In the genomic region with DNA sequence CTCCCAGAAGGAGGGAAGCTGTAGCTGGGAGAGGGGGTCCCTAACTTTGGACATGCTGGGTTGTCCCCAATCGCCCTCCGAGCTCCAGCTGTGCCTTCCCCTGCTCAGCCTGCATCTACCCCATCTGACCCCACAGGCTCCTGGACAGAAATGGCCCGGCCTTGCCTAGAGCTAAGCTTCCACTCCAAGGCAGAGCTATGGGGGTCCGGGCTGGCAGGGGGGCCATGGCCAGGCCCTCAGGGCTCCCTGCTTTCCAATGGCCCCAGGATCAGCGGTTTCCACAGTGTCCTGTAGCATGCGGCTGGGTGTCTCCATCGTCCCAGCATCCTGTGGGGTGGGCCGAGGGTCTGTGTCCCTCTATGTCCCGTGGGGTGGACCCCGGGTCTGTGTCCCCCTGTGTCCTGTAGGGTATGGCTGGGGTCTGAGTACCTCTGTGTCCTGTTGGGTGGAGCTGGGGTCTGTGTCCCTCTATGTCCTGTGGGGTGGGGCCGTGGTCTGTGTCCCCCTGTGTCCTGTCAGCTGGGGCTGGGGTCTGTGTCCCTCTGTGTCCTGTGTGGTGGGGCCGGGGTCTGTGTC, we compare ENCODE assay signal across 8 cellular contexts.
A peak's percentile ranks its signal among the peaks of the same experiment; 100 is the strongest.
DNase-seq lines count a peak whose midpoint lies in the region; ATAC-seq and TF ChIP-seq lines count a peak whose summit lies in the region.

No MANE protein-coding gene starts in this region.

- H3K36me3 ChIP-seq in body of pancreas (replicated peaks in 1 of 2; ENCODE audit: insufficient read depth in 1 of 2, low read depth in 2 of 2) (no peaks in the 10 kb centered on the region), thyroid gland (no peaks in the 10 kb centered on the region)

- ATAC-seq in body of pancreas (peak; percentile 8), HG02642 (IDR thresholded peaks at IDR 0.05; ENCODE audit: poor library complexity, unreplicated experiment) (no peak), HG02623 (IDR thresholded peaks at IDR 0.05; ENCODE audit: unreplicated experiment) (no peak), GM18873 (IDR thresholded peaks at IDR 0.05; ENCODE audit: low FRiP score, unreplicated experiment) (no peak)

- peak overlapping the region in 3 of 4 donors; percentile 26 to 77 (median 72) for H3K27ac ChIP-seq in body of pancreas
- H3K27ac ChIP-seq in thyroid gland, result peak overlapping the region; percentile 83 to 88 (median 88)

- WGBS in body of pancreas, 2 donors, result 67 to 72% methylated on average over 3 to 12 of the region's 12 CpGs
- 53 to 85% methylated on average over 2 to 4 of the region's 12 CpGs for WGBS in thyroid gland, 2 donors

- peak overlapping the region; percentile 87 for H3K4me3 Mint-ChIP-seq in activated CD4-positive, alpha-beta T cell treated with anti-CD3 and anti-CD28 coated beads, Interleukin-2, amount 10 ng/mL, durations not matched to agents 24 days and 14 days

- no peak overlapping the region for H3K4me3 ChIP-seq in body of pancreas
- H3K4me3 ChIP-seq in mononuclear cell (ENCODE audit: low read length), result peak overlapping the region; percentile 33
- H3K4me3 ChIP-seq in thyroid gland (replicated peaks in 1 of 3), result no peak overlapping the region

- no peak for TF ChIP-seq CTCF in body of pancreas (IDR thresholded peaks at IDR 0.05)
- no peak for TF ChIP-seq CTCF in thyroid gland (IDR thresholded peaks at IDR 0.05)

- no peaks in the 10 kb centered on the region for H3K27me3 Mint-ChIP-seq in activated CD4-positive, alpha-beta T cell treated with anti-CD3 and anti-CD28 coated beads, Interleukin-2, amount 10 ng/mL, durations not matched to agents 24 days and 14 days

- no peak for TF ChIP-seq POLR2A in body of pancreas (IDR thresholded peaks at IDR 0.05)
- no peak for TF ChIP-seq POLR2A in thyroid gland (IDR thresholded peaks at IDR 0.05)

- intact Hi-C loops in activated CD4-positive, alpha-beta T cell treated with anti-CD3 and anti-CD28 coated beads, Interleukin-2, amount 10 ng/mL, durations not matched to agents 24 days and 14 days (cut with micrococcal nuclease), result no loop called here
- intact Hi-C loops in body of pancreas (cut with DNase I), result no loop called here
- intact Hi-C loops in thyroid gland (cut with DNase I), result loop anchor here (10.0 kb wide), 1 partner anchor 178 kb away; no protein-coding TSS in a partner anchor

- peaks cover 6% of the 10 kb centered on the region for H3K4me1 Mint-ChIP-seq in activated CD4-positive, alpha-beta T cell treated with anti-CD3 and anti-CD28 coated beads, Interleukin-2, amount 10 ng/mL, durations not matched to agents 24 days and 14 days

- no peaks in the 10 kb centered on the region for H3K36me3 Mint-ChIP-seq in activated CD4-positive, alpha-beta T cell treated with anti-CD3 and anti-CD28 coated beads, Interleukin-2, amount 10 ng/mL, durations not matched to agents 24 days and 14 days (ENCODE audit: low read depth)

- no peaks in the 10 kb centered on the region for H3K27me3 ChIP-seq in body of pancreas
- H3K27me3 ChIP-seq in mononuclear cell (ENCODE audit: insufficient read depth, low read length), result no peaks in the 10 kb centered on the region
- H3K27me3 ChIP-seq in thyroid gland, result no peaks in the 10 kb centered on the region

- peak overlapping the region; percentile 92 for H3K27ac Mint-ChIP-seq in activated CD4-positive, alpha-beta T cell treated with anti-CD3 and anti-CD28 coated beads, Interleukin-2, amount 10 ng/mL, durations not matched to agents 24 days and 14 days

- H3K9me3 Mint-ChIP-seq in activated CD4-positive, alpha-beta T cell treated with anti-CD3 and anti-CD28 coated beads, Interleukin-2, amount 10 ng/mL, durations not matched to agents 24 days and 14 days, result no peaks in the 10 kb centered on the region

- DNase-seq in activated CD4-positive, alpha-beta T cell treated with anti-CD3 and anti-CD28 coated beads, Interleukin-2, amount 10 ng/mL, durations not matched to agents 24 days and 14 days, result no peak
- DNase-seq in activated CD4-positive, alpha-beta T cell treated with anti-CD3 and anti-CD28 coated beads, Interleukin-2, amount 50 U/mL, for 4 hours, result no peak
- DNase-seq in body of pancreas, result no peak
- DNase-seq in thyroid gland, result no peak

- peaks cover 0 to 6% (median 0%) of the 10 kb centered on the region in 3 donors for H3K9me3 ChIP-seq in body of pancreas
- H3K9me3 ChIP-seq in mononuclear cell (ENCODE audit: low read depth, low read length), result no peaks in the 10 kb centered on the region
- no peaks in the 10 kb centered on the region for H3K9me3 ChIP-seq in thyroid gland

- H3K4me1 ChIP-seq in body of pancreas (peaks cover 14% of the 10 kb centered on the region), mononuclear cell (ENCODE audit: insufficient read depth, low read length) (peaks cover 38% of the 10 kb centered on the region), thyroid gland (peaks cover 18 to 30% of the 10 kb centered on the region in 2 donors)
